Comparison of ENCODE assay signal across 16 cellular contexts in the genomic region with DNA sequence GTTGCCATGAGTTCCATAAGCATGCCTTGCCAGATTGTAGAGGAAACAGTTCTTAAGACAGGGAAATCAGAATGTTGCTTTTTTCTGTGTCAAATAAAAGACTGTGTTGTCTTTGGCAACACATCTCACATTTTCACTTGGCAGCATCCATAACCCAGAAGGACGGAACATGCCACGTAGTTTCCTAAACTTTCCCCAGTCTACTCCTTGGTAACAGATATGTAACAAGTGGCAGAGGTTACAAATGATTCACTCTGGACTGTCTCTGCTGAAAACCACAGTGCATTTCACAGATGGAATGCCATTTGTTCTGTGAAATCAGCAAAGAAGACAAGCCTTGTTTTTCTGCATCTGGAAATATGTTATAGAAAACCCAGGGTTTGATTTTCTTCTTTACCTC.
DNase-seq lines count a peak whose midpoint lies in the region; ATAC-seq and TF ChIP-seq lines count a peak whose summit lies in the region.
"Had no signal": no experiment of that assay in that cellular context is flagged by ENCODE, and none has a peak within 500 bp of the region (broad histone marks: within the 10 kb centered on the region; RNA-seq: fewer than 3 reads in every experiment).

No MANE protein-coding gene starts in this region.

- ATAC-seq in GM23338 (no peak), GM18511 (IDR thresholded peaks at IDR 0.05; ENCODE audit: unreplicated experiment) (no peak)
- ATAC-seq in activated T-cell treated with anti-CD3 and anti-CD28 coated beads, Interleukin-2, amount 50 U/mL, for 72 hours (replicated peaks in 1 of 2): no peak
- no peak for ATAC-seq in activated naive CD4-positive, alpha-beta T cell treated with anti-CD3 and anti-CD28 coated beads, Interleukin-2, amount 50 U/mL, for 72 hours
- ATAC-seq: activated naive CD8-positive, alpha-beta T cell treated with anti-CD3 and anti-CD28 coated beads, Interleukin-2, amount 50 U/mL, for 24 hours; naive thymus-derived CD8-positive, alpha-beta T cell; Panc1 had no signal

- no peaks in the 10 kb centered on the region for H3K36me3 ChIP-seq in GM23338 (ENCODE audit: insufficient read depth)
- H3K36me3 ChIP-seq in skeletal muscle satellite cell (ENCODE audit: insufficient read depth, low read length): no peaks in the 10 kb centered on the region

- no peak overlapping the region for H3K9ac ChIP-seq in skeletal muscle satellite cell (ENCODE audit: low read depth, low read length)

- 0 out of 2 replicates have a peak, but pooled peaks cover 2% of the 10 kb centered on the region for H3K9me2 ChIP-seq in GM23338 (ENCODE audit: insufficient read depth)

- H3K27me3 Mint-ChIP-seq in GM23338 (ENCODE audit: insufficient read depth, low read depth, poor library complexity): peaks cover 2% of the 10 kb centered on the region
- no peaks in the 10 kb centered on the region for H3K27me3 Mint-ChIP-seq in activated T-cell treated with anti-CD3 and anti-CD28 coated beads, Interleukin-2, amount 50 U/mL, for 72 hours (ENCODE audit: low read depth)

- H3K9me3 ChIP-seq in skeletal muscle satellite cell (replicated peaks; ENCODE audit: low read length): no peaks in the 10 kb centered on the region

- H3K27ac ChIP-seq in GM23338 (ENCODE audit: low read depth): no peak overlapping the region

- H3K4me3 ChIP-seq in GM23338 (no peak overlapping the region), skeletal muscle satellite cell (ENCODE audit: low read length) (no peak overlapping the region)

- no peaks in the 10 kb centered on the region for H4K20me1 ChIP-seq in GM23338 (replicated peaks; ENCODE audit: insufficient read depth)

- H3K4me2 ChIP-seq in GM23338 (no peak overlapping the region), skeletal muscle satellite cell (ENCODE audit: low read length) (peak overlapping the region; percentile 33)

- no peak overlapping the region for H3K4me3 Mint-ChIP-seq in GM23338
- H3K4me3 Mint-ChIP-seq in activated T-cell treated with anti-CD3 and anti-CD28 coated beads, Interleukin-2, amount 50 U/mL, for 72 hours: no peak overlapping the region
- H3K4me3 Mint-ChIP-seq: activated naive CD8-positive, alpha-beta T cell treated with anti-CD3 and anti-CD28 coated beads, Interleukin-2, amount 50 U/mL, for 24 hours; naive thymus-derived CD8-positive, alpha-beta T cell had no signal

- DNase-seq in GM23338 (ENCODE audit: low spot score) (no peak), amniotic epithelial cell (ENCODE audit: low read depth) (peak; percentile 75), fibroblast of the conjunctiva (ENCODE audit: low read depth) (peak; percentile 65), DMS79 treated with DMSO at 0.1 percent for 48 hours (lab: John Stamatoyannopoulos, UW) (no peak)
- DNase-seq in activated T-cell treated with anti-CD3 and anti-CD28 coated beads, Interleukin-2, amount 50 U/mL, for 72 hours: no peak
- no peak for DNase-seq in activated naive CD4-positive, alpha-beta T cell treated with anti-CD3 and anti-CD28 coated beads, Interleukin-2, amount 50 U/mL, for 72 hours (ENCODE audit: low spot score in 2 of 2)
- DNase-seq: activated CD4-positive, CD25-positive, alpha-beta regulatory T cell treated with anti-CD3 and anti-CD28 coated beads, Interleukin-2, amount 50 U/mL, for 72 hours; activated naive CD8-positive, alpha-beta T cell treated with anti-CD3 and anti-CD28 coated beads, Interleukin-2, amount 50 U/mL, for 24 hours; COR-L47; cortex of kidney; naive thymus-derived CD8-positive, alpha-beta T cell; NCI-H1417; NCI-H524 treated with DMSO at 0.1 percent for 48 hours had no signal

- H3K27ac Mint-ChIP-seq in GM23338: no peak overlapping the region
- H3K27ac Mint-ChIP-seq in activated T-cell treated with anti-CD3 and anti-CD28 coated beads, Interleukin-2, amount 50 U/mL, for 72 hours: no peak overlapping the region
- H3K27ac Mint-ChIP-seq in activated naive CD4-positive, alpha-beta T cell treated with anti-CD3 and anti-CD28 coated beads, Interleukin-2, amount 50 U/mL, for 72 hours: no peak overlapping the region
- H3K27ac Mint-ChIP-seq: activated naive CD8-positive, alpha-beta T cell treated with anti-CD3 and anti-CD28 coated beads, Interleukin-2, amount 50 U/mL, for 24 hours had no signal

- H3K4me1 ChIP-seq in GM23338 (ENCODE audit: insufficient read depth): 0 out of 2 replicates have a peak, but pooled peaks cover 3% of the 10 kb centered on the region
- peaks cover 14% of the 10 kb centered on the region for H3K4me1 ChIP-seq in skeletal muscle satellite cell (ENCODE audit: control insufficient read depth, insufficient read depth, low read length)

- H3K36me3 Mint-ChIP-seq in GM23338 (ENCODE audit: low read depth): no peaks in the 10 kb centered on the region
- H3K36me3 Mint-ChIP-seq in activated T-cell treated with anti-CD3 and anti-CD28 coated beads, Interleukin-2, amount 50 U/mL, for 72 hours (ENCODE audit: insufficient read depth in 2 of 2): no peaks in the 10 kb centered on the region
- H3K36me3 Mint-ChIP-seq in activated naive CD4-positive, alpha-beta T cell treated with anti-CD3 and anti-CD28 coated beads, Interleukin-2, amount 50 U/mL, for 72 hours: no peaks in the 10 kb centered on the region

- TF ChIP-seq CTCF in GM23338 (conservative IDR thresholded peaks at IDR 0.05; ENCODE audit: low read depth in 2 of 2): no peak

- no peaks in the 10 kb centered on the region for H3K79me2 ChIP-seq in GM23338 (replicated peaks; ENCODE audit: insufficient read depth)

- no peaks in the 10 kb centered on the region for H3K9me3 Mint-ChIP-seq in GM23338
- no peaks in the 10 kb centered on the region for H3K9me3 Mint-ChIP-seq in activated T-cell treated with anti-CD3 and anti-CD28 coated beads, Interleukin-2, amount 50 U/mL, for 72 hours
- H3K9me3 Mint-ChIP-seq in activated naive CD4-positive, alpha-beta T cell treated with anti-CD3 and anti-CD28 coated beads, Interleukin-2, amount 50 U/mL, for 72 hours: no peaks in the 10 kb centered on the region
- H3K9me3 Mint-ChIP-seq: activated naive CD8-positive, alpha-beta T cell treated with anti-CD3 and anti-CD28 coated beads, Interleukin-2, amount 50 U/mL, for 24 hours; naive thymus-derived CD8-positive, alpha-beta T cell had no signal

- 0 out of 2 replicates have a peak overlapping the region, but pooled peaks have one; percentile 63 for H2AFZ ChIP-seq in GM23338

- H3K4me1 Mint-ChIP-seq in GM23338: peaks cover 33% of the 10 kb centered on the region; the same call in 2 of the 3 replicates
- H3K4me1 Mint-ChIP-seq in activated T-cell treated with anti-CD3 and anti-CD28 coated beads, Interleukin-2, amount 50 U/mL, for 72 hours (ENCODE audit: low read depth): no peaks in the 10 kb centered on the region
- H3K4me1 Mint-ChIP-seq: activated naive CD8-positive, alpha-beta T cell treated with anti-CD3 and anti-CD28 coated beads, Interleukin-2, amount 50 U/mL, for 24 hours had no signal

- H3F3A ChIP-seq in GM23338 (replicated peaks; ENCODE audit: low read depth): no peaks in the 10 kb centered on the region

- H3K27me3 ChIP-seq in GM23338 (ENCODE audit: insufficient read depth): no peaks in the 10 kb centered on the region
- H3K27me3 ChIP-seq in skeletal muscle satellite cell (ENCODE audit: control insufficient read depth, insufficient read depth, low read length): peaks cover 21% of the 10 kb centered on the region

TF ChIP-seq in GM23338, 12 proteins besides CTCF, POLR2A, EP300 and RAD21 (continues in another document):
- no peak for TF ChIP-seq EZH2 (IDR thresholded peaks at IDR 0.05; ENCODE audit: low read depth, unreplicated experiment)
- no peak for TF ChIP-seq CREB1 (CRISPR knock-in tag; IDR thresholded peaks at IDR 0.05; ENCODE audit: low read depth)
- TF ChIP-seq, protein P1, sequence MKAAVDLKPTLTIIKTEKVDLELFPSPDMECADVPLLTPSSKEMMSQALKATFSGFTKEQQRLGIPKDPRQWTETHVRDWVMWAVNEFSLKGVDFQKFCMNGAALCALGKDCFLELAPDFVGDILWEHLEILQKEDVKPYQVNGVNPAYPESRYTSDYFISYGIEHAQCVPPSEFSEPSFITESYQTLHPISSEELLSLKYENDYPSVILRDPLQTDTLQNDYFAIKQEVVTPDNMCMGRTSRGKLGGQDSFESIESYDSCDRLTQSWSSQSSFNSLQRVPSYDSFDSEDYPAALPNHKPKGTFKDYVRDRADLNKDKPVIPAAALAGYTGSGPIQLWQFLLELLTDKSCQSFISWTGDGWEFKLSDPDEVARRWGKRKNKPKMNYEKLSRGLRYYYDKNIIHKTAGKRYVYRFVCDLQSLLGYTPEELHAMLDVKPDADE (IDR thresholded peaks at IDR 0.05): no peak
- TF ChIP-seq EZH2phosphoT487 (IDR thresholded peaks at IDR 0.05; ENCODE audit: unreplicated experiment): no peak
- no peak for TF ChIP-seq ZNF114 (CRISPR knock-in tag; IDR thresholded peaks at IDR 0.05)
- no peak for TF ChIP-seq JUNB (IDR thresholded peaks at IDR 0.05; ENCODE audit: unreplicated experiment)

Comparison
In these comparisons a context has a peak if more than half of its experiments do, and no peak if none do; other contexts are left out.
1. DNase-seq: peak in amniotic epithelial cell (single experiment) and fibroblast of the conjunctiva (single experiment); none in GM23338 (single experiment), DMS79 treated with DMSO at 0.1 percent for 48 hours (single experiment), activated T-cell treated with anti-CD3 and anti-CD28 coated beads, Interleukin-2, amount 50 U/mL, for 72 hours (0 of 2) and activated naive CD4-positive, alpha-beta T cell treated with anti-CD3 and anti-CD28 coated beads, Interleukin-2, amount 50 U/mL, for 72 hours (0 of 2).